Comparison of ENCODE assay signal across 19 cellular contexts in genomic region chr22:24407884-24408283, GRCh38. TPM values are rescaled to one million over a fixed set of nuclear protein-coding genes. Genes with fewer than 3 reads are reported as not detected.
A peak's percentile ranks its signal among the peaks of the same experiment; 100 is the strongest.
DNase-seq lines count a peak whose midpoint lies in the region; ATAC-seq and TF ChIP-seq lines count a peak whose summit lies in the region.
"Had no signal": no experiment of that assay in that cellular context is flagged by ENCODE, and none has a peak within 500 bp of the region (broad histone marks: within the 10 kb centered on the region; RNA-seq: fewer than 3 reads in every experiment).

No MANE protein-coding gene starts in this region.

- WGBS in right lobe of liver (ENCODE audit: insufficient coverage, low coverage, low lambda C conversion rate, missing lambda C conversion rate): 30% methylated on average over 2 of the region's 4 CpGs

- no peak for TF ChIP-seq POLR2A in breast epithelium (IDR thresholded peaks at IDR 0.05)
- no peak for TF ChIP-seq POLR2A in right lobe of liver (IDR thresholded peaks at IDR 0.05)

- no peak for ATAC-seq in activated B cell treated with CpG ODN at 0.5 μM for 24 hours (ENCODE audit: low read depth)
- no peak for ATAC-seq in right lobe of liver
- ATAC-seq in stimulated activated naive B cell treated with anti-CD40 and anti-IgM and Interleukin-4, amounts not matched to agents 10 μg/mL and 1 μg/mL and 100 μg/mL, for 72 hours (replicated peaks): no peak

- H3K27ac ChIP-seq in breast epithelium (peak overlapping the region; percentile 13 to 48), right lobe of liver (peak overlapping the region; percentile 11 to 61 (median 29)), brain microvascular endothelial cell (no peak overlapping the region)
- H3K27ac ChIP-seq: suprapubic skin, WERI-Rb-1 had no signal

- H3K9me3 Mint-ChIP-seq in MCF 10A (ENCODE audit: unreplicated experiment) (no peaks in the 10 kb centered on the region), activated B cell treated with CpG ODN at 0.5 μM for 24 hours (no peaks in the 10 kb centered on the region), progenitor cell of endocrine pancreas (ENCODE audit: low read depth) (no peaks in the 10 kb centered on the region)
- H3K9me3 Mint-ChIP-seq in stimulated activated naive B cell treated with anti-CD40 and anti-IgM and Interleukin-4, amounts not matched to agents 10 μg/mL and 1 μg/mL and 100 μg/mL, for 72 hours: no peaks in the 10 kb centered on the region
- H3K9me3 Mint-ChIP-seq: activated naive CD4-positive, alpha-beta T cell treated with anti-CD3 and anti-CD28 coated beads, Interleukin-2, amount 10 ng/mL, durations not matched to agents 7 days and 5 days; HFFc6 had no signal

- H3K36me3 ChIP-seq in breast epithelium (no peaks in the 10 kb centered on the region), right lobe of liver (peaks cover 0 to 13% (median 3%) of the 10 kb centered on the region in 4 donors), brain microvascular endothelial cell (replicated peaks) (peaks cover 3% of the 10 kb centered on the region)

- DNase-seq in breast epithelium (ENCODE audit: low spot score in 2 of 2) (no peak), MCF 10A (ENCODE audit: unreplicated experiment) (no peak), activated B cell treated with CpG ODN at 0.5 μM for 24 hours (no peak), right lobe of liver (no peak), brain microvascular endothelial cell (no peak), progenitor cell of endocrine pancreas (ENCODE audit: low spot score, unreplicated experiment) (no peak), NCI-H82 (lab: John Stamatoyannopoulos, UW) (no peak)
- no peak for DNase-seq in stimulated activated naive B cell treated with anti-CD40 and anti-IgM and Interleukin-4, amounts not matched to agents 10 μg/mL and 1 μg/mL and 100 μg/mL, for 72 hours
- DNase-seq: HFFc6; kidney glomerular epithelial cell; MM.1S; NCI-H1694 treated with DMSO at 0.1 percent for 48 hours; NCI-H226; NK-92 treated with Interleukin-12 subunit alpha and Interleukin-12 subunit beta, amount 100 ng/mL, for 24 hours; RPMI8226; stimulated activated CD4-positive, alpha-beta T cell treated with anti-CD3 and anti-CD28 coated beads, Interleukin-4, amount 100 ng/mL, for 1 hour; WERI-Rb-1 had no signal

- no TSS peak for BruUV-seq in MCF 10A (replicated peaks; lab: Mats Ljungman, UMichigan)

- TF ChIP-seq CTCF in breast epithelium (IDR thresholded peaks at IDR 0.05) (no peak), MCF 10A (IDR thresholded peaks at IDR 0.05; ENCODE audit: unreplicated experiment) (no peak), activated B cell treated with CpG ODN at 0.5 μM for 24 hours (IDR thresholded peaks at IDR 0.05) (no peak), right lobe of liver (IDR thresholded peaks at IDR 0.05) (no peak), brain microvascular endothelial cell (IDR thresholded peaks at IDR 0.05; ENCODE audit: low read depth, low read length, missing control alignments) (no peak), progenitor cell of endocrine pancreas (IDR thresholded peaks at IDR 0.05; ENCODE audit: unreplicated experiment) (no peak)

- H3K27ac Mint-ChIP-seq in MCF 10A (ENCODE audit: low read depth, unreplicated experiment) (no peak overlapping the region), activated B cell treated with CpG ODN at 0.5 μM for 24 hours (peak overlapping the region; percentile 3), progenitor cell of endocrine pancreas (no peak overlapping the region)
- H3K27ac Mint-ChIP-seq in stimulated activated naive B cell treated with anti-CD40 and anti-IgM and Interleukin-4, amounts not matched to agents 10 μg/mL and 1 μg/mL and 100 μg/mL, for 72 hours: peak overlapping the region; percentile 21
- H3K27ac Mint-ChIP-seq: HFFc6 had no signal

- intact Hi-C loops in breast epithelium (cut with DNase I; ENCODE audit: low total_unique reads) (no loop called here), MCF 10A (cut with micrococcal nuclease) (no loop called here), activated B cell treated with CpG ODN at 0.5 μM for 24 hours (cut with micrococcal nuclease) (no loop called here), right lobe of liver (cut with DNase I) (no loop called here)

- H3K4me1 ChIP-seq in breast epithelium (peaks cover 7 to 10% of the 10 kb centered on the region in 2 donors), right lobe of liver (no peaks in the 10 kb centered on the region)

- POLR2A ChIA-PET in MCF 10A (lab: Yijun Ruan, JAX): interaction anchor here (2.1 kb wide), 1 partner anchor 10 kb away, joined by 4 read pairs; no protein-coding TSS in a partner anchor
- POLR2A ChIA-PET in activated B cell treated with CpG ODN at 0.5 μM for 24 hours (lab: Charles Lee): no interaction called here

- CTCF ChIA-PET in MCF 10A (lab: Yijun Ruan, JAX) (no interaction called here), activated B cell treated with CpG ODN at 0.5 μM for 24 hours (lab: Charles Lee) (no interaction called here)

- H3K4me1 Mint-ChIP-seq in MCF 10A (ENCODE audit: insufficient read depth, unreplicated experiment) (no peaks in the 10 kb centered on the region), activated B cell treated with CpG ODN at 0.5 μM for 24 hours (peaks cover 36% of the 10 kb centered on the region), progenitor cell of endocrine pancreas (ENCODE audit: low read depth) (peaks cover 8% of the 10 kb centered on the region)
- H3K4me1 Mint-ChIP-seq in stimulated activated naive B cell treated with anti-CD40 and anti-IgM and Interleukin-4, amounts not matched to agents 10 μg/mL and 1 μg/mL and 100 μg/mL, for 72 hours: peaks cover 10 to 13% of the 10 kb centered on the region in 2 donors

- no peak overlapping the region for H3K4me3 ChIP-seq in breast epithelium
- no peak overlapping the region for H3K4me3 ChIP-seq in right lobe of liver
- H3K4me3 ChIP-seq in brain microvascular endothelial cell (ENCODE audit: low read depth, low read length): no peak overlapping the region
- H3K4me3 ChIP-seq: suprapubic skin had no signal

- H3K4me3 Mint-ChIP-seq in MCF 10A (ENCODE audit: unreplicated experiment) (no peak overlapping the region), activated B cell treated with CpG ODN at 0.5 μM for 24 hours (no peak overlapping the region), progenitor cell of endocrine pancreas (ENCODE audit: low read depth) (no peak overlapping the region)
- H3K4me3 Mint-ChIP-seq in stimulated activated naive B cell treated with anti-CD40 and anti-IgM and Interleukin-4, amounts not matched to agents 10 μg/mL and 1 μg/mL and 100 μg/mL, for 72 hours: no peak overlapping the region
- H3K4me3 Mint-ChIP-seq: activated naive CD4-positive, alpha-beta T cell treated with anti-CD3 and anti-CD28 coated beads, Interleukin-2, amount 10 ng/mL, durations not matched to agents 7 days and 5 days; HFFc6 had no signal

- H3K36me3 Mint-ChIP-seq in MCF 10A (ENCODE audit: insufficient read depth, unreplicated experiment): peaks cover 18% of the 10 kb centered on the region
- H3K36me3 Mint-ChIP-seq in activated B cell treated with CpG ODN at 0.5 μM for 24 hours (ENCODE audit: low read depth): peaks cover 48% of the 10 kb centered on the region
- H3K36me3 Mint-ChIP-seq in stimulated activated naive B cell treated with anti-CD40 and anti-IgM and Interleukin-4, amounts not matched to agents 10 μg/mL and 1 μg/mL and 100 μg/mL, for 72 hours: peaks cover 38 to 60% of the 10 kb centered on the region in 2 donors
- H3K36me3 Mint-ChIP-seq in progenitor cell of endocrine pancreas (ENCODE audit: insufficient read depth): peaks cover 10% of the 10 kb centered on the region

- H3K27me3 ChIP-seq in breast epithelium: no peaks in the 10 kb centered on the region
- no peaks in the 10 kb centered on the region for H3K27me3 ChIP-seq in right lobe of liver
- no peaks in the 10 kb centered on the region for H3K27me3 ChIP-seq in brain microvascular endothelial cell (replicated peaks)
- H3K27me3 ChIP-seq: suprapubic skin had no signal

- in situ Hi-C loops in brain microvascular endothelial cell (cut with HindIII; ENCODE audit: low pct_ligation_motif_present, low sequenced_read_pairs): no loop called here

- H3K27me3 Mint-ChIP-seq in MCF 10A (ENCODE audit: insufficient read depth, unreplicated experiment) (no peaks in the 10 kb centered on the region), activated B cell treated with CpG ODN at 0.5 μM for 24 hours (no peaks in the 10 kb centered on the region), progenitor cell of endocrine pancreas (no peaks in the 10 kb centered on the region)
- H3K27me3 Mint-ChIP-seq in stimulated activated naive B cell treated with anti-CD40 and anti-IgM and Interleukin-4, amounts not matched to agents 10 μg/mL and 1 μg/mL and 100 μg/mL, for 72 hours: no peaks in the 10 kb centered on the region
- H3K27me3 Mint-ChIP-seq: activated naive CD4-positive, alpha-beta T cell treated with anti-CD3 and anti-CD28 coated beads, Interleukin-2, amount 10 ng/mL, durations not matched to agents 7 days and 5 days had no signal

- H3K9me3 ChIP-seq in breast epithelium (no peaks in the 10 kb centered on the region), right lobe of liver (no peaks in the 10 kb centered on the region)
- H3K9me3 ChIP-seq: suprapubic skin had no signal

RNA-seq across cellular contexts. Expression of gene ADORA2A, which starts 19.5 kb away (rescaled TPM):
- total RNA-seq in breast epithelium (1 to 10 TPM; 1.8 to 4.3 (median 3.4) TPM), MCF 10A (2022) (0.96 and 1.4 TPM in 2 replicates), activated B cell treated with CpG ODN at 0.5 μM for 24 hours (35.7 and 35.8 TPM in 2 replicates), right lobe of liver (1 to 10 TPM; 2.0 to 7.7 (median 3.6) TPM), progenitor cell of endocrine pancreas (5.2 and 6.4 TPM in 2 replicates)

Comparison
In these comparisons a context has a peak if more than half of its experiments do, and no peak if none do; other contexts are left out.
1. H3K27ac Mint-ChIP-seq: peak in activated B cell treated with CpG ODN at 0.5 μM for 24 hours (single experiment) and stimulated activated naive B cell treated with anti-CD40 and anti-IgM and Interleukin-4, amounts not matched to agents 10 μg/mL and 1 μg/mL and 100 μg/mL, for 72 hours (single experiment); none in MCF 10A (single experiment) and progenitor cell of endocrine pancreas (single experiment).